In the genomic region with DNA sequence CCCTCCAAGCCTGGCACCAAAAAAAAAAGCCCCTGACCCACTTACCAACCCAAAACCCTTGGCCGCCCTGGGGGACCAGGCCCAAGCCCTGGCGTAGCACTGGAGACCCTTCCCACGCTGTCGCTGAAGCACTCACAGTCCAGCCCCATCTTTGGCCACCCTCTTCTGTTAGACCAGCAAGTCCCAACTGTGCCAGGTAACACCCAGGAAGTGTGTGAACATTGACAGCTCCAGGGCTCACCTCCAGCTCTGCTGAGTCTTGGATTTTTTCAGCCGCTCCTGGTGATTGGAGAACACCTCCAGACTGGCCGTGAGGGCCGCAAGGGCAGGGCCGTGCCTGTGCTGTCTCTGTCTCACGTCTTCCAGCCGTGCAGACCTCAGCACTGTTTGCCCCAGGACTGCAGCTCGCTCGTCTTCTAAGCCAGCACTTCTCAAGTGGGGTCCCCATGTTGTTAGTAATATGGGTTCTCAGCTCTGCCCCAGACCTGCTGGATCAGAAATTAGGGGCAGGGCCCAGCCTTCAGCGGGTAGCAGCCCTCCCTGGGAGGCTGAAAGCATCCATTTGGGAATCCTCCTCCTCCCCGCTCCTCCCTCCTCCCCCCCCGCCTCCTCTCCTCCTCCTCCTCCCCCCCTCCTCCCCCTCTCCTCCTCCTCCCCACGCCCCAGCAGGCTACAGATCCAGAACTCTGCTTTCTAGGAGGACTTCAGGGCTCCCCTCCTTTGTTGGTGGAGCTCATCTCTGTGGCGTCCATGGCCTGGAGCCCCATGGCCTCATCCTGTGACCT, we compare ENCODE assay signal across 17 cellular contexts. TPM values are rescaled to one million over a fixed set of nuclear protein-coding genes. Genes with fewer than 3 reads are reported as not detected.
DNase-seq lines count a peak whose midpoint lies in the region; ATAC-seq and TF ChIP-seq lines count a peak whose summit lies in the region.
"Had no signal": no experiment of that assay in that cellular context is flagged by ENCODE, and none has a peak within 500 bp of the region (broad histone marks: within the 10 kb centered on the region; RNA-seq: fewer than 3 reads in every experiment).

No MANE protein-coding gene starts in this region.

- H4K20me1 ChIP-seq in H9 (ENCODE audit: control insufficient read depth, insufficient read depth, insufficient read length), result no peaks in the 10 kb centered on the region
- H4K20me1 ChIP-seq in PC-9 (ENCODE audit: insufficient read depth), result no peaks in the 10 kb centered on the region; the same call in 1 of the 2 replicates

- H2BK120ac ChIP-seq in H9 (ENCODE audit: low read depth, low read length, poor library complexity, severe bottlenecking), result no peak overlapping the region

- H3K4me2 ChIP-seq in H9 (ENCODE audit: insufficient read depth, insufficient read length, low read length) (no peak overlapping the region), PC-9 (no peak overlapping the region)

- no peaks in the 10 kb centered on the region for H3F3A ChIP-seq in PC-9 (ENCODE audit: insufficient read depth, low read depth)

- H2BK15ac ChIP-seq in H9 (ENCODE audit: low read depth, low read length), result no peak overlapping the region

- H3K4ac ChIP-seq in H9 (ENCODE audit: low read depth, low read length), result no peak overlapping the region

- H3K9ac ChIP-seq in H9 (ENCODE audit: extremely low read depth, insufficient read length, low read length) (no peak overlapping the region), endodermal cell (ENCODE audit: extremely low read depth, low read length, poor library complexity, severe bottlenecking) (no peak overlapping the region)

- no peaks in the 10 kb centered on the region for H3K4me1 ChIP-seq in H9 (ENCODE audit: insufficient read depth, low read length)
- H3K4me1 ChIP-seq in endodermal cell (ENCODE audit: control insufficient read depth, insufficient read depth, low read length), result no peaks in the 10 kb centered on the region
- no peaks in the 10 kb centered on the region for H3K4me1 ChIP-seq in PC-9 (replicated peaks; ENCODE audit: insufficient read depth)
- H3K4me1 ChIP-seq: breast epithelium, gastroesophageal sphincter, upper lobe of right lung had no signal

- H3K27me3 ChIP-seq in H9 (ENCODE audit: insufficient read depth, low read length) (no peaks in the 10 kb centered on the region), endodermal cell (ENCODE audit: control insufficient read depth, insufficient read depth, low read length, poor library complexity, severe bottlenecking) (no peaks in the 10 kb centered on the region), PC-9 (ENCODE audit: insufficient read depth, low read depth) (no peaks in the 10 kb centered on the region)
- H3K27me3 ChIP-seq: breast epithelium, gastroesophageal sphincter, upper lobe of right lung had no signal

- no peak overlapping the region for H3K56ac ChIP-seq in H9 (ENCODE audit: insufficient read length, low read depth, low read length)

- no peak overlapping the region for H3K27ac ChIP-seq in H9 (ENCODE audit: insufficient read length, low read depth, low read length)
- no peak overlapping the region for H3K27ac ChIP-seq in endodermal cell (ENCODE audit: low read depth, low read length)
- H3K27ac ChIP-seq in PC-9, result no peak overlapping the region
- H3K27ac ChIP-seq: breast epithelium, gastroesophageal sphincter, upper lobe of right lung had no signal

- BruUV-seq in PC-9 (replicated peaks; lab: Mats Ljungman, UMichigan), result no TSS peak

- peaks cover under 1% of the 10 kb centered on the region for H3K36me3 ChIP-seq in endodermal cell (ENCODE audit: control insufficient read depth, insufficient read depth, low read length)
- no peaks in the 10 kb centered on the region for H3K36me3 ChIP-seq in PC-9 (ENCODE audit: low read depth)
- H3K36me3 ChIP-seq: breast epithelium had no signal

- H4K8ac ChIP-seq in H9 (replicated peaks; ENCODE audit: insufficient read length, low read depth, low read length), result no peak overlapping the region

- peak; percentile 27 for DNase-seq in activated CD4-positive, CD25-positive, alpha-beta regulatory T cell treated with anti-CD3 and anti-CD28 coated beads, Interleukin-2, amount 50 U/mL, for 72 hours
- no peak for DNase-seq in activated CD4-positive, CD25-positive, alpha-beta regulatory T cell (lab: John Stamatoyannopoulos, UW)
- DNase-seq in H9, result peak; percentile 25
- peak; percentile 46 for DNase-seq in endodermal cell
- DNase-seq in osteocyte (ENCODE audit: extremely low spot score, unreplicated experiment), result peak; percentile 80
- no peak for DNase-seq in KG1 (lab: John Stamatoyannopoulos, UW)
- no peak for DNase-seq in PC-9
- DNase-seq: activated CD4-positive, alpha-beta T cell treated with anti-CD3 and anti-CD28 coated beads for 4 hours; activated gamma-delta T cell treated with Interleukin-2 at 50 U/mL for 16 hours; CD4-positive, CD25-positive, alpha-beta regulatory T cell; NCI-H774; stimulated activated CD4-positive, alpha-beta T cell treated with anti-CD3 and anti-CD28 coated beads, Interleukin-2, amount 100 ng/mL, for 24 hours had no signal

- CTCF ChIA-PET in PC-9 (lab: Charles Lee), result no interaction called here

- no peak overlapping the region for H2BK20ac ChIP-seq in H9 (ENCODE audit: low read depth, low read length, poor library complexity, severe bottlenecking)

- H3K23ac ChIP-seq in H9 (ENCODE audit: insufficient read length, low read depth, low read length), result no peak overlapping the region

- no peak overlapping the region for H3K18ac ChIP-seq in H9 (ENCODE audit: insufficient read length, low read depth, low read length)

- H3K36me3 Mint-ChIP-seq in H9 (ENCODE audit: insufficient read depth in 1 of 3, low read depth in 3 of 3) (peaks cover 0 to 3% (median 3%) of the 10 kb centered on the region in 3 experiments; a peak in 2 of 7 replicates), endodermal cell (ENCODE audit: low read depth) (peaks cover 16% of the 10 kb centered on the region), osteocyte (ENCODE audit: unreplicated experiment) (no peaks in the 10 kb centered on the region)

- ATAC-seq in HG02610 (IDR thresholded peaks at IDR 0.05; ENCODE audit: unreplicated experiment), result no peak
- ATAC-seq: gastroesophageal sphincter, upper lobe of right lung had no signal

- no peak overlapping the region for H2AK5ac ChIP-seq in H9 (ENCODE audit: insufficient read length, low read length)

- WGBS in H9 (ENCODE audit: extremely low coverage, insufficient read length, low lambda C conversion rate), result no CpG with 5 or more reads among the region's 17 CpGs
- 88 to 99% methylated on average over 9 to 14 of the region's 17 CpGs for WGBS in endodermal cell (ENCODE audit: insufficient coverage in 1 of 2, insufficient read length in 1 of 2), 2 experiments

- H3K14ac ChIP-seq in H9 (ENCODE audit: insufficient read depth, low read length), result no peak overlapping the region

- no peaks in the 10 kb centered on the region for H3K79me1 ChIP-seq in H9 (ENCODE audit: insufficient read depth, low read depth, low read length, poor library complexity, severe bottlenecking)

- H3K4me3 Mint-ChIP-seq in H9 (no peak overlapping the region), endodermal cell (no peak overlapping the region), osteocyte (ENCODE audit: unreplicated experiment) (no peak overlapping the region)
- H3K4me3 Mint-ChIP-seq: CD4-positive, CD25-positive, alpha-beta regulatory T cell; T-helper 1 cell treated with Interleukin-12 subunit alpha and Interleukin-12 subunit beta and Interleukin-4 antibody, amounts not matched to agents 30 μg/mL and 1 μg/mL, for 36 hours had no signal

- H3K27me3 Mint-ChIP-seq in H9 (ENCODE audit: low read depth) (no peaks in the 10 kb centered on the region), endodermal cell (ENCODE audit: insufficient read depth) (no peaks in the 10 kb centered on the region), osteocyte (ENCODE audit: unreplicated experiment) (no peaks in the 10 kb centered on the region)
- H3K27me3 Mint-ChIP-seq: CD4-positive, CD25-positive, alpha-beta regulatory T cell had no signal

- TF ChIP-seq CTCF in H9 (conservative IDR thresholded peaks at IDR 0.05) (no peak), endodermal cell (conservative IDR thresholded peaks at IDR 0.05) (no peak), osteocyte (IDR thresholded peaks at IDR 0.05) (no peak), PC-9 (conservative IDR thresholded peaks at IDR 0.05) (no peak)

- intact Hi-C loops in PC-9 (cut with micrococcal nuclease; ENCODE audit: unreplicated experiment), result no loop called here

- H3K27ac Mint-ChIP-seq in H9 (peak overlapping the region in 1 of 3 experiments; percentile 36; a peak in 1 of 7 replicates), endodermal cell (no peak overlapping the region), osteocyte (ENCODE audit: unreplicated experiment) (no peak overlapping the region)
- H3K27ac Mint-ChIP-seq: CD4-positive, CD25-positive, alpha-beta regulatory T cell; T-helper 1 cell treated with Interleukin-12 subunit alpha and Interleukin-12 subunit beta and Interleukin-4 antibody, amounts not matched to agents 30 μg/mL and 1 μg/mL, for 36 hours had no signal

- H3K9me3 ChIP-seq in H9 (ENCODE audit: control insufficient read depth, low read depth, low read length) (no peaks in the 10 kb centered on the region), endodermal cell (ENCODE audit: control insufficient read depth, low read length) (no peaks in the 10 kb centered on the region), PC-9 (ENCODE audit: insufficient read depth, low read depth) (no peaks in the 10 kb centered on the region)
- H3K9me3 ChIP-seq: breast epithelium, gastroesophageal sphincter, upper lobe of right lung had no signal

- H2BK12ac ChIP-seq in H9 (ENCODE audit: insufficient read length, low read depth, low read length), result no peak overlapping the region

- H2AFZ ChIP-seq in H9 (ENCODE audit: low read length) (no peak overlapping the region), PC-9 (no peak overlapping the region)

- H3T11ph ChIP-seq in H9 (ENCODE audit: low read length), result no peak overlapping the region

- no peaks in the 10 kb centered on the region for H3K9me2 ChIP-seq in PC-9 (ENCODE audit: insufficient read depth)

- no peak overlapping the region for H4K5ac ChIP-seq in H9 (ENCODE audit: insufficient read length, low read depth, low read length)

- H3K4me3 ChIP-seq in endodermal cell (ENCODE audit: low read length) (no peak overlapping the region), PC-9 (no peak overlapping the region)
- H3K4me3 ChIP-seq: breast epithelium, gastroesophageal sphincter, upper lobe of right lung had no signal

- H3K23me2 ChIP-seq in H9 (ENCODE audit: insufficient read length, low read depth, low read length, poor library complexity, severe bottlenecking), result no peaks in the 10 kb centered on the region

- H3K9me3 Mint-ChIP-seq in H9 (no peaks in the 10 kb centered on the region), endodermal cell (no peaks in the 10 kb centered on the region), osteocyte (ENCODE audit: unreplicated experiment) (no peaks in the 10 kb centered on the region)
- H3K9me3 Mint-ChIP-seq: CD4-positive, CD25-positive, alpha-beta regulatory T cell; T-helper 1 cell treated with Interleukin-12 subunit alpha and Interleukin-12 subunit beta and Interleukin-4 antibody, amounts not matched to agents 30 μg/mL and 1 μg/mL, for 36 hours had no signal

- no peaks in the 10 kb centered on the region for H3K79me2 ChIP-seq in H9 (ENCODE audit: insufficient read depth, low read length)
- H3K79me2 ChIP-seq in PC-9 (ENCODE audit: low read depth), result no peaks in the 10 kb centered on the region

- no peak overlapping the region for H2BK5ac ChIP-seq in H9 (ENCODE audit: insufficient read length, low read length)

- no peak overlapping the region for H4K91ac ChIP-seq in H9 (ENCODE audit: insufficient read length, low read depth, low read length)

- POLR2A ChIA-PET in PC-9 (lab: Charles Lee; ENCODE audit: unreplicated experiment), result no interaction called here

- H3K4me1 Mint-ChIP-seq in H9 (peaks cover 0 to 7% of the 10 kb centered on the region in 2 experiments; a peak in 1 of 4 replicates), endodermal cell (no peaks in the 10 kb centered on the region), osteocyte (ENCODE audit: unreplicated experiment) (no peaks in the 10 kb centered on the region)
- H3K4me1 Mint-ChIP-seq: CD4-positive, CD25-positive, alpha-beta regulatory T cell had no signal

RNA-seq across cellular contexts. Expression of a gene that starts 18.1 kb away (rescaled TPM):
- total RNA-seq in H9 (2021) (31.1 TPM in 2 replicates), endodermal cell (10 to 100 TPM; 52.9 to 72.8 TPM), osteocyte (13.1 and 13.6 TPM in 2 replicates), PC-9 (2021) (24.0 and 36.9 TPM in 2 replicates)
- polyA plus RNA-seq in endodermal cell (2013, experiment 1 of 2), result 24.1 TPM
- polyA plus RNA-seq in endodermal cell (2013, experiment 2 of 2), result 22.4 TPM

RNA-seq across cellular contexts. Expression of a gene that starts 59.6 kb away (rescaled TPM):
- total RNA-seq in H9 (2021), result 81.4 and 87.8 TPM in 2 replicates
- total RNA-seq in endodermal cell, result 100 to 1,000 TPM in 1 of 2 donors, 10 to 100 TPM in 1; 91.6 to 114 TPM
- 60.9 TPM for polyA plus RNA-seq in endodermal cell (2013, experiment 1 of 2)
- 62.3 TPM for polyA plus RNA-seq in endodermal cell (2013, experiment 2 of 2)
- total RNA-seq in osteocyte, result 66.9 and 67.0 TPM in 2 replicates
- total RNA-seq in PC-9 (2021), result 76.3 and 85.5 TPM in 2 replicates

Comparison
In these comparisons a context has a peak if more than half of its experiments do, and no peak if none do; other contexts are left out.
1. DNase-seq: peak in activated CD4-positive, CD25-positive, alpha-beta regulatory T cell treated with anti-CD3 and anti-CD28 coated beads, Interleukin-2, amount 50 U/mL, for 72 hours (single experiment), H9 (single experiment), endodermal cell (single experiment) and osteocyte (single experiment); none in activated CD4-positive, CD25-positive, alpha-beta regulatory T cell (0 of 4), KG1 (single experiment) and PC-9 (0 of 2).